In the genomic region with DNA sequence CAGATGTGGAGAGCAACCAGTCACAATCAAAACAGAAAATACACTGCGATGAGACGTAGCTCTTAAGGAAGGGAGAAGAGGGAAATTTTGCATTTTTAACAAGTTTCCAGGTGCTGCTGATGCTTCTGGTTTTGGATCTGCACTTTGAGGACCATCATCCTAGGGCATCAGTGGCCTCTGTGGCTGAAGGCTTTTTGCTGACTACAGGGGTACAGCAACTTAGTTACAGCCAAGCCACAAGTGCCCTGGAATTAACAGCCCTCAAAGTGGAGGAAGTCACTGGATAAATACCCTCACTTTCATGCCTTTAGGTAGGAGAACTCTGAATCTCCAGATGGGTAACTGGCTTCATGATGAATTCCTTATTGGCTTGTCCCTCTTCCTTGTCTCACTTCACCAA, we compare ENCODE assay signal across 34 cellular contexts.
"Had no signal": no experiment of that assay in that cellular context is flagged by ENCODE, and none has a peak within 500 bp of the region (broad histone marks: within the 10 kb centered on the region; RNA-seq: fewer than 3 reads in every experiment).

No MANE protein-coding gene starts in this region.

- H3K36me3 ChIP-seq: adrenal gland, ascending aorta, brain microvascular endothelial cell, breast epithelium, cardiac muscle cell had no signal

- ATAC-seq: activated naive CD4-positive, alpha-beta T cell treated with anti-CD3 and anti-CD28 coated beads, Interleukin-2, amount 50 U/mL, for 72 hours; activated naive CD8-positive, alpha-beta T cell treated with anti-CD3 and anti-CD28 coated beads, Interleukin-2, amount 50 U/mL, for 24 hours; activated T-cell treated with anti-CD3 and anti-CD28 coated beads, Interleukin-2, amount 50 U/mL, for 4 hours; activated T-cell treated with anti-CD3 and anti-CD28 coated beads, Interleukin-2, amount 50 U/mL, for 72 hours; activated T-helper 17 cell treated with anti-CD3 and anti-CD28 coated beads, Interleukin-2, amount 50 U/mL, for 72 hours; body of pancreas had no signal

- FAIRE-seq: astrocyte, bronchial epithelial cell had no signal

- H3K4me3 ChIP-seq: adrenal gland, ascending aorta, body of pancreas, breast epithelium, cardiac muscle cell had no signal

- H3K4me1 ChIP-seq: adrenal gland, ascending aorta, body of pancreas, breast epithelium had no signal

- DNase-seq: activated effector memory CD4-positive, alpha-beta T cell treated with anti-CD3 and anti-CD28 coated beads, Interleukin-2, amount 50 U/mL, for 16 hours; activated effector memory CD4-positive, alpha-beta T cell treated with Interleukin-2 at 50 U/mL for 16 hours; activated gamma-delta T cell; activated gamma-delta T cell treated with Interleukin-2 at 50 U/mL for 16 hours; activated naive CD4-positive, alpha-beta T cell; activated naive CD4-positive, alpha-beta T cell treated with anti-CD3 and anti-CD28 coated beads for 36 hours; activated naive CD4-positive, alpha-beta T cell treated with anti-CD3 and anti-CD28 coated beads, Interleukin-2, amount 10 ng/mL, durations not matched to agents 7 days and 5 days; activated naive CD4-positive, alpha-beta T cell treated with anti-CD3 and anti-CD28 coated beads, Interleukin-2, amount 50 U/mL, for 16 hours; activated naive CD4-positive, alpha-beta T cell treated with Interleukin-2 at 50 U/mL for 16 hours; activated naive CD8-positive, alpha-beta T cell treated with anti-CD3 and anti-CD28 coated beads for 36 hours; activated naive CD8-positive, alpha-beta T cell treated with anti-CD3 and anti-CD28 coated beads, Interleukin-2, amount 10 ng/mL, durations not matched to agents 7 days and 5 days; activated naive CD8-positive, alpha-beta T cell treated with anti-CD3 and anti-CD28 coated beads, Interleukin-2, amount 50 U/mL, for 24 hours; activated T-cell treated with anti-CD3 and anti-CD28 coated beads, Interleukin-2, amount 50 U/mL, for 1 hour; activated T-cell treated with anti-CD3 and anti-CD28 coated beads, Interleukin-2, amount 50 U/mL, for 24 hours; activated T-cell treated with anti-CD3 and anti-CD28 coated beads, Interleukin-2, amount 50 U/mL, for 4 hours; activated T-cell treated with anti-CD3 and anti-CD28 coated beads, Interleukin-2, amount 50 U/mL, for 48 hours; activated T-cell treated with anti-CD3 and anti-CD28 coated beads, Interleukin-2, amount 50 U/mL, for 72 hours; adrenal gland; amniotic stem cell; amygdala; anterior cingulate cortex; aorta; body of pancreas; brain microvascular endothelial cell; caudate nucleus; central memory CD4-positive, alpha-beta T cell; cerebellar nuclear complex had no signal

- H3K27me3 ChIP-seq: adrenal gland, ascending aorta, body of pancreas, brain microvascular endothelial cell, breast epithelium, cardiac muscle cell had no signal

- H3K27ac ChIP-seq: adrenal gland, ascending aorta, body of pancreas, brain microvascular endothelial cell, breast epithelium, cardiac muscle cell had no signal

- H3K9me3 ChIP-seq: adrenal gland, ascending aorta, body of pancreas, breast epithelium had no signal
